ENCODE assay signal across 9 cellular contexts in the genomic region with DNA sequence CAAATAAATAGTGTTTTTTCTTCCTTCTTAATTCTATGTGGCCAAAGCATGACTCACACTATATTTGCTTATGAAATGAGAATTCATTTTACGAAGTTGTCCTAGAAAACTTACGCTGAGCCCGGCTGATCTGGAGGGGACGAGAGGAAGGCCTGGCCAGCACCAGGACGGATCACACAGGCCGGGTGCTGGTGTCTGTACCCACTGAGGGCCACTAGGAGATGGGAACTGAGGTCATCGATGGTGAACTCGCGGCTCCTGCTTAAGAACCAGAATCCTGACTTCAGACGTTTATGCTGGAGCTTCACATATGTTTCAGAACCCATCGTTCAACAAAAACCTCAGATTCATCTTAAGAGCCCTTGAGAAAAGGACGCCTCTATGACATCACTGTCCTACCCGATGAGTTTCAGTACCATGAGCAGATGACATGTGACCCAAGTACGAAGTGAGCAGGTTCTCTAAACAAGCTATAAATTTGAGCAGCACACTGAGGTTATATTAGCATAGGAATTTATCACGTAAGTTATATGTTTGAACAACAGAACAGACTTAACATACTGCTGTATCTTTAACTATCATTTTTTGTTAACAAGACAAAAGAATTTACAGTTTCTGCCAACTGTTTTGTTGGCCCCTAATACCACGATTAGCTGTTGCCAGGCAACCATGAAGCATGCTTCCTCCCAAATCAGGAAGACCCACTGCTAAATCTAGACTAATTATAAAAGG.
DNase-seq lines count a peak whose midpoint lies in the region; FAIRE-seq and TF ChIP-seq lines count a peak whose summit lies in the region.
"Had no signal": no experiment of that assay in that cellular context is flagged by ENCODE, and none has a peak within 500 bp of the region (broad histone marks: within the 10 kb centered on the region; RNA-seq: fewer than 3 reads in every experiment).

No MANE protein-coding gene starts in this region.

- H3K4me3 ChIP-seq in HAP-1: no peak overlapping the region
- no peak overlapping the region for H3K4me3 ChIP-seq in bronchial epithelial cell (ENCODE audit: low read depth, low read length)
- H3K4me3 ChIP-seq in mesendoderm (ENCODE audit: low read length): no peak overlapping the region

- no peak overlapping the region for H2BK15ac ChIP-seq in mesendoderm (replicated peaks; ENCODE audit: low read depth)

- H4K5ac ChIP-seq in mesendoderm (ENCODE audit: low read length): no peak overlapping the region

- TF ChIP-seq CTCF in bronchial epithelial cell (IDR thresholded peaks at IDR 0.05; ENCODE audit: insufficient read depth, low read length, severe bottlenecking): peak; percentile 8

- H3K18ac ChIP-seq in mesendoderm (ENCODE audit: low read length): no peak overlapping the region

- H3K23ac ChIP-seq in mesendoderm (ENCODE audit: low read length): no peak overlapping the region

- H3K56ac ChIP-seq in mesendoderm (ENCODE audit: low read length): no peak overlapping the region

- H4K8ac ChIP-seq in mesendoderm (ENCODE audit: low read depth, low read length): no peak overlapping the region

- H3K4ac ChIP-seq in mesendoderm (ENCODE audit: low read depth, low read length): no peak overlapping the region

- peaks cover 10% of the 10 kb centered on the region for H3K79me1 ChIP-seq in mesendoderm (ENCODE audit: low read length)

- no peak overlapping the region for H3K9ac ChIP-seq in mesendoderm (ENCODE audit: low read length)

- no peak overlapping the region for H3K4me2 ChIP-seq in mesendoderm (ENCODE audit: low read length)

- WGBS in mesendoderm (ENCODE audit: extremely low coverage, insufficient coverage, low lambda C conversion rate): no CpG with 5 or more reads among the region's 16 CpGs

- no peak overlapping the region for H2BK5ac ChIP-seq in mesendoderm (ENCODE audit: low read length)

- H3K9me3 ChIP-seq in HAP-1: no peaks in the 10 kb centered on the region

- intact Hi-C loops in posterior vena cava (cut with DNase I): loop anchor here in 1 of 2 donors (10.0 kb wide), 1 partner anchor 110 kb away; the partner anchor contains the start of gene FOXN3

- no peak overlapping the region for H2BK120ac ChIP-seq in mesendoderm (ENCODE audit: low read depth, low read length)

- peak; percentile 24 for DNase-seq in NCI-H2196 (lab: John Stamatoyannopoulos, UW; ENCODE audit: unreplicated experiment)
- DNase-seq in NCI-H2196 treated with DMSO at 0.1 percent for 48 hours (lab: John Stamatoyannopoulos, UW; ENCODE audit: unreplicated experiment): no peak
- DNase-seq in HAP-1 (ENCODE audit: low spot score in 2 of 2): peak; percentile 83 to 95
- DNase-seq in NCI-H187 treated with DMSO at 0.1 percent for 48 hours (lab: John Stamatoyannopoulos, UW): peak; percentile 73
- peak; percentile 58 for DNase-seq in bronchial epithelial cell (ENCODE audit: low read depth)
- DNase-seq in mesendoderm: peak; percentile 58
- no peak for DNase-seq in HK-2 (ENCODE audit: unreplicated experiment)
- DNase-seq in posterior vena cava (ENCODE audit: low spot score): no peak
- DNase-seq: activated naive CD8-positive, alpha-beta T cell treated with anti-CD3 and anti-CD28 coated beads, Interleukin-2, amount 10 ng/mL, durations not matched to agents 7 days and 5 days had no signal

- no peak overlapping the region for H2AK5ac ChIP-seq in mesendoderm (ENCODE audit: low read length)

- H3K79me2 ChIP-seq in mesendoderm (ENCODE audit: control insufficient read depth, insufficient read depth, low read length): peaks cover 19% of the 10 kb centered on the region

- H3K27ac ChIP-seq in mesendoderm (ENCODE audit: low read depth, low read length): no peak overlapping the region

- no peak for FAIRE-seq in bronchial epithelial cell (lab: Jason Lieb, UNC)

- H3K36me3 ChIP-seq in HAP-1 (replicated peaks) (no peaks in the 10 kb centered on the region), bronchial epithelial cell (ENCODE audit: control insufficient read depth, insufficient read depth, low read length) (no peaks in the 10 kb centered on the region), mesendoderm (ENCODE audit: control insufficient read depth, insufficient read depth, low read length) (no peaks in the 10 kb centered on the region)

- in situ Hi-C loops in HAP-1 (cut with MboI; ENCODE audit: low sequenced_read_pairs): no loop called here

- H3K4me1 ChIP-seq in HAP-1: peaks cover 52% of the 10 kb centered on the region
- H3K4me1 ChIP-seq in mesendoderm (ENCODE audit: control insufficient read depth, low read depth, low read length): peaks cover 11% of the 10 kb centered on the region

- H3K27me3 ChIP-seq in HAP-1 (ENCODE audit: low read depth): no peaks in the 10 kb centered on the region
- H3K27me3 ChIP-seq in bronchial epithelial cell (ENCODE audit: control insufficient read depth, insufficient read depth, low read length): no peaks in the 10 kb centered on the region
- no peaks in the 10 kb centered on the region for H3K27me3 ChIP-seq in mesendoderm (ENCODE audit: insufficient read depth, low read length, poor library complexity)

Comparison
In these comparisons a context has a peak if more than half of its experiments do, and no peak if none do; other contexts are left out.
1. DNase-seq: peak in NCI-H2196 (single experiment), HAP-1 (2 of 2), NCI-H187 treated with DMSO at 0.1 percent for 48 hours (single experiment), bronchial epithelial cell (single experiment) and mesendoderm (single experiment); none in NCI-H2196 treated with DMSO at 0.1 percent for 48 hours (single experiment), HK-2 (single experiment) and posterior vena cava (single experiment).